ENCODE assay signal across 1 cellular context in genomic region chr9:134413890-134414731, GRCh38.
A peak's percentile ranks its signal among the peaks of the same experiment; 100 is the strongest.
TF ChIP-seq lines count a peak whose summit lies in the region.

No MANE protein-coding gene starts in this region.

TF ChIP-seq in HEK293, 187 proteins besides CTCF, POLR2A, EP300 and RAD21 (continued from another document):
- TF ChIP-seq HIC1 (tag by site-specific recombination; IDR thresholded peaks at IDR 0.05) (peak; percentile 29; the same call in 1 of the 2 replicates), ZNF398 (tag by site-specific recombination; IDR thresholded peaks at IDR 0.05) (peak; percentile 78), GLIS2 (tag by site-specific recombination; IDR thresholded peaks at IDR 0.05) (peak; percentile 42), TRIM28 (IDR thresholded peaks at IDR 0.05; ENCODE audit: borderline replicate concordance, low read length) (0 out of 2 replicates have a peak, but pooled peaks have one; percentile 11), ZBTB20 (tag by site-specific recombination; IDR thresholded peaks at IDR 0.05) (peak; percentile 55), ZNF561 (tag by site-specific recombination; IDR thresholded peaks at IDR 0.05; ENCODE audit: borderline replicate concordance) (no peak)
